Comparison of ENCODE assay signal across 29 cellular contexts in genomic region chr4:41013746-41014145, GRCh38.
DNase-seq lines count a peak whose midpoint lies in the region; ATAC-seq, FAIRE-seq and TF ChIP-seq lines count a peak whose summit lies in the region.
"Had no signal": no experiment of that assay in that cellular context is flagged by ENCODE, and none has a peak within 500 bp of the region (broad histone marks: within the 10 kb centered on the region; RNA-seq: fewer than 3 reads in every experiment).

No MANE protein-coding gene starts in this region.

- H3K27me3 Mint-ChIP-seq in astrocyte (ENCODE audit: low read depth, unreplicated experiment) = no peaks in the 10 kb centered on the region
- H3K27me3 Mint-ChIP-seq: activated CD4-positive, alpha-beta T cell treated with anti-CD3 and anti-CD28 coated beads, Interleukin-2, amount 10 ng/mL, durations not matched to agents 7 days and 5 days; natural killer cell treated with Interleukin-12 subunit alpha and Interleukin-12 subunit beta and Interleukin-15 and Interleukin-18, amount 100 ng/mL, for 72 hours had no signal

- H3K27ac ChIP-seq in HCT116 (ENCODE audit: low read depth, low read length) = no peak overlapping the region
- no peak overlapping the region for H3K27ac ChIP-seq in astrocyte (ENCODE audit: low read depth, low read length)
- no peak overlapping the region for H3K27ac ChIP-seq in left ventricle myocardium inferior (replicated peaks)
- H3K27ac ChIP-seq in osteoblast (ENCODE audit: low read depth, low read length) = peak overlapping the region; percentile 31
- H3K27ac ChIP-seq in small intestine (ENCODE audit: low read depth in 1 of 2, low read length in 1 of 2) = no peak overlapping the region
- H3K27ac ChIP-seq: adrenal gland, BLaER1, foreskin keratinocyte, KMS-11, left lung, parathyroid adenoma, sigmoid colon, SJCRH30 had no signal

- H3K9me3 Mint-ChIP-seq in astrocyte (ENCODE audit: unreplicated experiment) = no peaks in the 10 kb centered on the region
- H3K9me3 Mint-ChIP-seq: activated CD4-positive, alpha-beta T cell treated with anti-CD3 and anti-CD28 coated beads, Interleukin-2, amount 10 ng/mL, durations not matched to agents 7 days and 5 days; immature natural killer cell; natural killer cell treated with Interleukin-12 subunit alpha and Interleukin-12 subunit beta and Interleukin-15 and Interleukin-18, amount 100 ng/mL, for 72 hours had no signal

- POLR2A ChIA-PET in HCT116 (lab: Charles Lee) = no interaction called here

- TF ChIP-seq RAD21 in HCT116 (IDR thresholded peaks at IDR 0.05; ENCODE audit: low read depth) = no peak

- RAD21 ChIA-PET in HCT116 (lab: Charles Lee; ENCODE audit: low non-redundant PET in 1 of 2, low total read pairs in 2 of 2, uncharacterized antibody in 2 of 2, unreplicated experiment in 2 of 2) = no interaction called here

- no peak for FAIRE-seq in astrocyte (lab: Jason Lieb, UNC)
- no peak for FAIRE-seq in small intestine (lab: Jason Lieb, UNC)
- FAIRE-seq: colon had no signal

- 81 to 85% (median 85%) methylated on average over 6 of the region's 6 CpGs for WGBS in small intestine, 3 donors

- H3K27ac Mint-ChIP-seq in astrocyte (ENCODE audit: unreplicated experiment) = peak overlapping the region; percentile 11
- H3K27ac Mint-ChIP-seq: activated CD4-positive, alpha-beta T cell treated with anti-CD3 and anti-CD28 coated beads, Interleukin-2, amount 10 ng/mL, durations not matched to agents 7 days and 5 days; immature natural killer cell; natural killer cell treated with Interleukin-12 subunit alpha and Interleukin-12 subunit beta and Interleukin-15 and Interleukin-18, amount 100 ng/mL, for 72 hours had no signal

- H3K79me2 ChIP-seq in HCT116 (ENCODE audit: insufficient read depth, low read length) (peaks cover 41% of the 10 kb centered on the region), astrocyte (ENCODE audit: insufficient read depth, low read length) (peaks cover 18% of the 10 kb centered on the region), osteoblast (ENCODE audit: insufficient read depth, low read length) (peaks cover 57% of the 10 kb centered on the region)
- H3K79me2 ChIP-seq: parathyroid adenoma had no signal

- no peak for ATAC-seq in HCT116
- ATAC-seq in HG03196 (IDR thresholded peaks at IDR 0.05; ENCODE audit: unreplicated experiment) = no peak
- no peak for ATAC-seq in GM21367 (IDR thresholded peaks at IDR 0.05; ENCODE audit: unreplicated experiment)
- ATAC-seq: foreskin keratinocyte; left lung; natural killer cell treated with Interleukin-12 subunit alpha and Interleukin-12 subunit beta and Interleukin-15 and Interleukin-18, amount 100 ng/mL, for 72 hours; Panc1 had no signal

- H3K36me3 ChIP-seq in HCT116 (ENCODE audit: control insufficient read depth in 1 of 2, insufficient read depth in 2 of 2, low read length in 2 of 2) (no peaks in the 10 kb centered on the region), astrocyte (ENCODE audit: insufficient read depth, low read length) (peaks cover 9% of the 10 kb centered on the region), left ventricle myocardium inferior (peaks cover 11% of the 10 kb centered on the region), osteoblast (ENCODE audit: insufficient read depth, low read length) (peaks cover 10% of the 10 kb centered on the region), small intestine (ENCODE audit: control insufficient read depth in 2 of 2, insufficient read depth in 2 of 2, low read length in 2 of 2) (no peaks in the 10 kb centered on the region)
- H3K36me3 ChIP-seq: adrenal gland had no signal

- no peaks in the 10 kb centered on the region for H3K9me2 ChIP-seq in HCT116 (ENCODE audit: insufficient read depth)

- H2AFZ ChIP-seq in HCT116 (ENCODE audit: low read depth, low read length, poor library complexity, severe bottlenecking) (no peak overlapping the region), astrocyte (ENCODE audit: low read depth, low read length) (no peak overlapping the region), osteoblast (ENCODE audit: low read length) (peak overlapping the region; percentile 47)
- H2AFZ ChIP-seq: parathyroid adenoma had no signal

- no peak for TF ChIP-seq POLR2A in HCT116 (IDR thresholded peaks at IDR 0.05; ENCODE audit: borderline replicate concordance, extremely low read depth, insufficient read depth, insufficient read length)

- intact Hi-C loops in HCT116 (cut with micrococcal nuclease) = no loop called here
- intact Hi-C loops in left ventricle myocardium inferior (cut with micrococcal nuclease) = no loop called here

- CTCF ChIA-PET in HCT116 (lab: Charles Lee) = no interaction called here

- H3K4me2 ChIP-seq in HCT116 (ENCODE audit: low read length) (no peak overlapping the region), astrocyte (ENCODE audit: low read length) (no peak overlapping the region), osteoblast (ENCODE audit: insufficient read depth, low read length) (peak overlapping the region; percentile 60)
- H3K4me2 ChIP-seq: BLaER1, KMS-11 had no signal

- TF ChIP-seq CTCF in HCT116 (IDR thresholded peaks at IDR 0.05 in 2 of 3, conservative IDR thresholded peaks at IDR 0.05 in 1 of 3; ENCODE audit: borderline replicate concordance in 1 of 3, insufficient read depth in 1 of 3, low read depth in 2 of 3, low read length in 2 of 3) (no peak), astrocyte (IDR thresholded peaks at IDR 0.05; ENCODE audit: insufficient read depth, low read depth, low read length) (no peak), left ventricle myocardium inferior (IDR thresholded peaks at IDR 0.05; ENCODE audit: borderline replicate concordance) (no peak), osteoblast (IDR thresholded peaks at IDR 0.05; ENCODE audit: extremely low read depth, low read depth, low read length) (no peak)

- H3K27me3 ChIP-seq in HCT116 (ENCODE audit: insufficient read depth, low read length) = no peaks in the 10 kb centered on the region
- no peaks in the 10 kb centered on the region for H3K27me3 ChIP-seq in astrocyte (ENCODE audit: insufficient read depth, low read length)
- H3K27me3 ChIP-seq in left ventricle myocardium inferior (ENCODE audit: low read depth) = no peaks in the 10 kb centered on the region
- no peaks in the 10 kb centered on the region for H3K27me3 ChIP-seq in osteoblast (ENCODE audit: insufficient read depth, low read length)
- H3K27me3 ChIP-seq in small intestine (ENCODE audit: control insufficient read depth in 2 of 2, insufficient read depth in 2 of 2, low read length in 2 of 2) = no peaks in the 10 kb centered on the region
- H3K27me3 ChIP-seq: adrenal gland, BLaER1, foreskin keratinocyte, left lung, sigmoid colon, SJCRH30 had no signal

- BruUV-seq in HCT116 (replicated peaks; lab: Mats Ljungman, UMichigan) = TSS peak; percentile 29

- H3K9me3 ChIP-seq in HCT116 (ENCODE audit: control insufficient read depth in 1 of 2, insufficient read depth in 1 of 2, low read depth in 1 of 2, low read length in 2 of 2) (no peaks in the 10 kb centered on the region), astrocyte (ENCODE audit: insufficient read depth, low read depth, low read length) (no peaks in the 10 kb centered on the region), left ventricle myocardium inferior (replicated peaks) (no peaks in the 10 kb centered on the region), osteoblast (ENCODE audit: low read depth, low read length) (no peaks in the 10 kb centered on the region), small intestine (ENCODE audit: control insufficient read depth, low read depth) (no peaks in the 10 kb centered on the region)
- H3K9me3 ChIP-seq: adrenal gland, BLaER1, left lung, sigmoid colon, SJCRH30 had no signal

- peaks cover 14% of the 10 kb centered on the region for H3K36me3 Mint-ChIP-seq in astrocyte (ENCODE audit: low read depth, unreplicated experiment)
- H3K36me3 Mint-ChIP-seq: immature natural killer cell; natural killer cell treated with Interleukin-12 subunit alpha and Interleukin-12 subunit beta and Interleukin-15 and Interleukin-18, amount 100 ng/mL, for 72 hours had no signal

- no peak overlapping the region for H3K4me3 ChIP-seq in HCT116 (replicated peaks in 1 of 2; ENCODE audit: low read depth in 1 of 2, low read length in 2 of 2)
- H3K4me3 ChIP-seq in astrocyte (ENCODE audit: insufficient read depth, low read depth, low read length) = no peak overlapping the region
- peak overlapping the region; percentile 4 for H3K4me3 ChIP-seq in left ventricle myocardium inferior
- H3K4me3 ChIP-seq in osteoblast (ENCODE audit: insufficient read depth, low read length) = peak overlapping the region; percentile 47
- H3K4me3 ChIP-seq in small intestine (ENCODE audit: low read depth in 1 of 2, low read length in 2 of 2) = no peak overlapping the region
- H3K4me3 ChIP-seq: adrenal gland, BLaER1, left lung, sigmoid colon, SJCRH30 had no signal

- H4K20me1 ChIP-seq in HCT116 (ENCODE audit: insufficient read depth) (no peaks in the 10 kb centered on the region), astrocyte (ENCODE audit: insufficient read depth, low read length) (no peaks in the 10 kb centered on the region), osteoblast (ENCODE audit: insufficient read depth, low read length) (no peaks in the 10 kb centered on the region)
- H4K20me1 ChIP-seq: BLaER1 had no signal

- H3K9ac ChIP-seq in HCT116 (ENCODE audit: low read length) (no peak overlapping the region), astrocyte (ENCODE audit: low read length) (no peak overlapping the region)
- H3K9ac ChIP-seq: BLaER1, KMS-11, parathyroid adenoma had no signal

- H3K4me1 ChIP-seq in HCT116 (ENCODE audit: control insufficient read depth in 1 of 2, insufficient read depth in 2 of 2, low read length in 2 of 2) = no peaks in the 10 kb centered on the region
- peaks cover 3% of the 10 kb centered on the region for H3K4me1 ChIP-seq in astrocyte (ENCODE audit: insufficient read depth, low read length)
- peaks cover 14% of the 10 kb centered on the region for H3K4me1 ChIP-seq in left ventricle myocardium inferior
- peaks cover 40% of the 10 kb centered on the region for H3K4me1 ChIP-seq in osteoblast (ENCODE audit: insufficient read depth, low read length)
- H3K4me1 ChIP-seq in small intestine (ENCODE audit: control insufficient read depth in 2 of 2, insufficient read depth in 1 of 2, low read depth in 1 of 2, low read length in 1 of 2) = no peaks in the 10 kb centered on the region
- H3K4me1 ChIP-seq: adrenal gland, BLaER1, left lung, parathyroid adenoma had no signal

- no peak overlapping the region for H3K4me3 Mint-ChIP-seq in astrocyte (ENCODE audit: unreplicated experiment)
- H3K4me3 Mint-ChIP-seq: activated CD4-positive, alpha-beta T cell treated with anti-CD3 and anti-CD28 coated beads, Interleukin-2, amount 10 ng/mL, durations not matched to agents 7 days and 5 days; immature natural killer cell; natural killer cell treated with Interleukin-12 subunit alpha and Interleukin-12 subunit beta and Interleukin-15 and Interleukin-18, amount 100 ng/mL, for 72 hours had no signal

- H3K4me1 Mint-ChIP-seq in astrocyte (ENCODE audit: low read depth, unreplicated experiment) = peaks cover 40% of the 10 kb centered on the region
- H3K4me1 Mint-ChIP-seq: activated CD4-positive, alpha-beta T cell treated with anti-CD3 and anti-CD28 coated beads, Interleukin-2, amount 10 ng/mL, durations not matched to agents 7 days and 5 days; immature natural killer cell had no signal

- DNase-seq in HCT116 (ENCODE audit: low read depth, low spot score) (no peak), astrocyte (ENCODE audit: low read depth) (no peak), left ventricle myocardium inferior (no peak), osteoblast (ENCODE audit: insufficient read length, low spot score, missing footprints) (no peak), small intestine (no peak), HT-29 (ENCODE audit: low spot score) (no peak)
- DNase-seq: activated CD4-positive, alpha-beta T cell treated with anti-CD3 and anti-CD28 coated beads, Interleukin-2, amount 10 ng/mL, durations not matched to agents 7 days and 5 days; activated T-cell treated with anti-CD3 and anti-CD28 coated beads, Interleukin-2, amount 50 U/mL, for 48 hours; adrenal gland; effector CD8-positive, alpha-beta T cell; foreskin keratinocyte; GF-D8; HCEC 1CT; immature natural killer cell; left lung; NCI-H146; NCI-H510A; sigmoid colon; SJCRH30; stimulated activated CD4-positive, alpha-beta T cell treated with anti-CD3 and anti-CD28 coated beads, Interleukin-15, amount 100 ng/mL, for 24 hours; stimulated activated naive CD4-positive, alpha-beta T cell had no signal

Comparison
In these comparisons a context has a peak if more than half of its experiments do, and no peak if none do; other contexts are left out.
1. H3K4me3 ChIP-seq: peak in left ventricle myocardium inferior (single experiment) and osteoblast (single experiment); none in HCT116 (0 of 2), astrocyte (single experiment) and small intestine (0 of 2).